Comparison of ENCODE assay signal across 15 cellular contexts in the genomic region with DNA sequence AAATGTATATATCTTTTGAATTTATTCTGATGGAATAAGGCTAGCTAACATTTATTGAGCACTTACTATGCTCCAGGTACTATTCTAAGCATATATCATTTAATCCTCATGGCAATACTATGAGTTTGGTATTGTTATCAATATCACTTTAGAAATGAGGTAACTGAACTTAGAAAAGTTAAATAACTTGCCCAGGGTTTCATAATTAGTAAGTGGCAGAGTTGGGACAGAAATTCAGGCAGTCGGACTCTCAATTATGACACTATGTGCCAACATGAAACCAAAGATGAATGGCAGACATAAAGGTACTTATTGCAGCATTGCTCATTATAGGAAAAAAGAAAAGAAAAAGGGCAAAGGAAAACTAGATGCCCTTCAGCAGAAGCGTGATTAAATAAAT.
"Had no signal": no experiment of that assay in that cellular context is flagged by ENCODE, and none has a peak within 500 bp of the region (broad histone marks: within the 10 kb centered on the region; RNA-seq: fewer than 3 reads in every experiment).

No MANE protein-coding gene starts in this region.

- ATAC-seq: left ventricle myocardium superior had no signal

- DNase-seq: activated CD4-positive, alpha-beta memory T cell treated with anti-CD3 and anti-CD28 coated beads for 36 hours; activated CD4-positive, alpha-beta T cell treated with anti-CD3 and anti-CD28 coated beads for 1 hour; activated gamma-delta T cell treated with Interleukin-2 at 50 U/mL for 16 hours; activated T-cell treated with anti-CD3 and anti-CD28 coated beads, Interleukin-2, amount 50 U/mL, for 4 hours; effector memory CD4-positive, alpha-beta T cell; foreskin fibroblast; glutamatergic neuron; left ventricle myocardium superior; mesendoderm; stimulated activated CD4-positive, alpha-beta T cell treated with anti-CD3 and anti-CD28 coated beads, Interleukin-1b, Interleukin-23, amount 100 ng/mL, for 48 hours; stimulated activated naive CD4-positive, alpha-beta T cell treated with Interleukin-2 at 50 U/mL for 16 hours; SW 1271; trophoblast cell had no signal

- H3K4me3 Mint-ChIP-seq: activated CD4-positive, alpha-beta memory T cell treated with anti-CD3 and anti-CD28 coated beads for 36 hours; activated T-cell treated with anti-CD3 and anti-CD28 coated beads, Interleukin-2, amount 50 U/mL, for 4 hours; dendritic cell treated with granulocyte-macrophage colony-stimulating factor and Interleukin-4, amounts not matched to agents 40 ng/mL and 50 ng/mL, for 4 days; natural killer cell treated with Interleukin-12 subunit alpha and Interleukin-12 subunit beta and Interleukin-15 and Interleukin-18, amount 100 ng/mL, for 72 hours had no signal

- H3K36me3 Mint-ChIP-seq: natural killer cell treated with Interleukin-12 subunit alpha and Interleukin-12 subunit beta and Interleukin-15 and Interleukin-18, amount 100 ng/mL, for 72 hours had no signal

- H3K9me3 Mint-ChIP-seq: activated CD4-positive, alpha-beta memory T cell treated with anti-CD3 and anti-CD28 coated beads for 36 hours; activated T-cell treated with anti-CD3 and anti-CD28 coated beads, Interleukin-2, amount 50 U/mL, for 4 hours; dendritic cell treated with granulocyte-macrophage colony-stimulating factor and Interleukin-4, amounts not matched to agents 40 ng/mL and 50 ng/mL, for 4 days; natural killer cell treated with Interleukin-12 subunit alpha and Interleukin-12 subunit beta and Interleukin-15 and Interleukin-18, amount 100 ng/mL, for 72 hours had no signal

- H3K27me3 Mint-ChIP-seq: activated CD4-positive, alpha-beta memory T cell treated with anti-CD3 and anti-CD28 coated beads for 36 hours; dendritic cell treated with granulocyte-macrophage colony-stimulating factor and Interleukin-4, amounts not matched to agents 40 ng/mL and 50 ng/mL, for 4 days; natural killer cell treated with Interleukin-12 subunit alpha and Interleukin-12 subunit beta and Interleukin-15 and Interleukin-18, amount 100 ng/mL, for 72 hours had no signal

- H3K27ac Mint-ChIP-seq: activated CD4-positive, alpha-beta memory T cell treated with anti-CD3 and anti-CD28 coated beads for 36 hours; dendritic cell treated with granulocyte-macrophage colony-stimulating factor and Interleukin-4, amounts not matched to agents 40 ng/mL and 50 ng/mL, for 4 days had no signal
